ENCODE assay signal across 8 cellular contexts in genomic region chr5:91311168-91311696, GRCh38.
DNase-seq lines count a peak whose midpoint lies in the region; TF ChIP-seq lines count a peak whose summit lies in the region.

No MANE protein-coding gene starts in this region.

- H3K9me3 ChIP-seq in AG04450 (ENCODE audit: control insufficient read depth, insufficient read depth, low read length) (no peaks in the 10 kb centered on the region), GM23248 (ENCODE audit: low read depth) (no peaks in the 10 kb centered on the region), mesodermal cell (ENCODE audit: control insufficient read depth, low read length) (no peaks in the 10 kb centered on the region)

- no peaks in the 10 kb centered on the region for H3K9me2 ChIP-seq in GM23248 (ENCODE audit: insufficient read depth)

- H3K9ac ChIP-seq in GM23248, result peak overlapping the region; percentile 85

- peak overlapping the region; percentile 61 for H3K4me2 ChIP-seq in GM23248 (ENCODE audit: unreplicated experiment)

- no peak for TF ChIP-seq CTCF in AG04450 (IDR thresholded peaks at IDR 0.05; ENCODE audit: low read depth, low read length)
- TF ChIP-seq CTCF in VCaP (conservative IDR thresholded peaks at IDR 0.05), result no peak
- no peak for TF ChIP-seq CTCF in foreskin fibroblast (IDR thresholded peaks at IDR 0.05; ENCODE audit: low read depth, low read length)

- CTCF ChIA-PET in AG04450 (lab: Charles Lee), result interaction anchor here (0.9 to 1.3 kb wide), 2 partner anchors 30 to 73 kb away, joined by 3 read pairs; no protein-coding TSS in a partner anchor

- DNase-seq in AG04450 (ENCODE audit: low read depth, low spot score) (no peak), GM23248 (no peak), foreskin fibroblast (no peak), SW 1271 (lab: John Stamatoyannopoulos, UW) (no peak), dedifferentiated amniotic fluid mesenchymal stem cell (ENCODE audit: extremely low spot score) (no peak), G401 (ENCODE audit: low spot score) (no peak)

- H3F3A ChIP-seq in GM23248 (ENCODE audit: insufficient read depth), result peaks cover 37% of the 10 kb centered on the region

- no peaks in the 10 kb centered on the region for H3K27me3 ChIP-seq in AG04450 (ENCODE audit: control insufficient read depth, insufficient read depth, low read length)
- no peaks in the 10 kb centered on the region for H3K27me3 ChIP-seq in GM23248 (replicated peaks; ENCODE audit: insufficient read depth)

- POLR2A ChIA-PET in AG04450 (lab: Yijun Ruan, JAX), result interaction anchor here (0.7 to 1.9 kb wide), 4 partner anchors 20 to 92 kb away, joined by 3 to 15 read pairs (median 7); partner anchors contain the start of gene ARRDC3

- H2AFZ ChIP-seq in GM23248, result no peak overlapping the region

- H3K27ac ChIP-seq in AG04450 (ENCODE audit: low read depth, low read length) (peak overlapping the region; percentile 83), GM23248 (peak overlapping the region; percentile 95), VCaP (peak overlapping the region; percentile 60), mesodermal cell (ENCODE audit: low read depth, low read length, severe bottlenecking) (peak overlapping the region; percentile 84)

- H3K4me3 ChIP-seq in AG04450 (ENCODE audit: low read depth, low read length), result no peak overlapping the region
- H3K4me3 ChIP-seq in GM23248, result peak overlapping the region; percentile 31
- no peak overlapping the region for H3K4me3 ChIP-seq in mesodermal cell (ENCODE audit: extremely low read depth, insufficient read depth, low read length, poor library complexity, severe bottlenecking)
- H3K4me3 ChIP-seq in foreskin fibroblast (ENCODE audit: low read depth in 1 of 2, low read length in 2 of 2), result no peak overlapping the region

- H3K79me2 ChIP-seq in GM23248 (ENCODE audit: insufficient read depth), result no peaks in the 10 kb centered on the region

- peaks cover 57% of the 10 kb centered on the region for H3K4me1 ChIP-seq in GM23248 (ENCODE audit: insufficient read depth)
- H3K4me1 ChIP-seq in mesodermal cell (ENCODE audit: control insufficient read depth, insufficient read depth, low read length, poor library complexity, severe bottlenecking), result peaks cover 39% of the 10 kb centered on the region

- H4K20me1 ChIP-seq in GM23248 (ENCODE audit: insufficient read depth), result no peaks in the 10 kb centered on the region

- 59 to 68% methylated on average over 5 of the region's 5 CpGs for WGBS in GM23248 (ENCODE audit: low coverage in 1 of 2, low lambda C conversion rate in 2 of 2, missing lambda C conversion rate in 2 of 2), 2 experiments
- WGBS in mesodermal cell (ENCODE audit: insufficient coverage in 2 of 2), 2 experiments, result 90 to 97% methylated on average over 2 to 4 of the region's 5 CpGs

- in situ Hi-C loops in GM23248 (cut with MboI) (no loop called here), G401 (cut with HindIII; ENCODE audit: low sequenced_read_pairs) (no loop called here)

- no peaks in the 10 kb centered on the region for H3K36me3 ChIP-seq in GM23248 (ENCODE audit: low read depth)
- no peaks in the 10 kb centered on the region for H3K36me3 ChIP-seq in mesodermal cell (ENCODE audit: control insufficient read depth, insufficient read depth, low read length)
